Comparison of ENCODE assay signal across 2 cellular contexts in the genomic region with DNA sequence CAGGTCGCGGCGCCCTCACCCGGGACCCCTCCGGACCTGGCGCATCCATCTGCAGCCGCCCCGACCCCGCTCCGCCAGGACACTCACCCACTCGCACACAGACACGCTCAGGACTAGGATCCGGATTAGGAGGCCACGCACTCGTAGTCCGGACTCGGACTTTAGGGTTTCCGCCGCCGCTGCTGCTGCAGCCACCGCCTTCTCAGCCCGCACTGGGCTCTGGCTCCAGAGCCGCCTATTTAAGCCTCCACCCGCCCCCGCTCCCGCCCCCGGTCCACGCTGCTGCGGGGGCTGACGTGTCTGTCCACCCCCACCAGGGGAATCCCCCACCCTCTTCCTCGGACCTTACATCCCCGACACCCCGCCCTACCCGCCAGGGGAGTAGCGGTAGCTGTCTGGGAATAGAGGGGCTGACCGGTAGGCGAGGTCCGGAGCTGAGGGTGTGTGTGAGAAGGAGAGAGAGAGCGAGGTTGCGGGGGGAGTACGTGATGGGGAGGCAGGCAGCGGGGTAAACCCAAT.
TF ChIP-seq lines count a peak whose summit lies in the region.

A gene with protein sequence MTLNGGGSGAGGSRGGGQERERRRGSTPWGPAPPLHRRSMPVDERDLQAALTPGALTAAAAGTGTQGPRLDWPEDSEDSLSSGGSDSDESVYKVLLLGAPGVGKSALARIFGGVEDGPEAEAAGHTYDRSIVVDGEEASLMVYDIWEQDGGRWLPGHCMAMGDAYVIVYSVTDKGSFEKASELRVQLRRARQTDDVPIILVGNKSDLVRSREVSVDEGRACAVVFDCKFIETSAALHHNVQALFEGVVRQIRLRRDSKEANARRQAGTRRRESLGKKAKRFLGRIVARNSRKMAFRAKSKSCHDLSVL (minus strand): TSS at position 214 of the 519 bp plus-strand sequence. CDS start 356 bp downstream, outside the sequence.

TF ChIP-seq in HCT116, 20 proteins besides CTCF, POLR2A, EP300 and RAD21 (continued from another document):
- TF ChIP-seq ZBTB33 (IDR thresholded peaks at IDR 0.05; ENCODE audit: extremely low read depth, insufficient replicate concordance, low read length) (no peak), SIN3A (IDR thresholded peaks at IDR 0.05; ENCODE audit: low read depth) (no peak), ELF1 (IDR thresholded peaks at IDR 0.05; ENCODE audit: borderline replicate concordance, low read depth) (no peak)

TF ChIP-seq in SK-N-SH, 30 proteins besides CTCF, POLR2A, EP300 and RAD21 (continued from another document):
- TF ChIP-seq, protein P1, sequence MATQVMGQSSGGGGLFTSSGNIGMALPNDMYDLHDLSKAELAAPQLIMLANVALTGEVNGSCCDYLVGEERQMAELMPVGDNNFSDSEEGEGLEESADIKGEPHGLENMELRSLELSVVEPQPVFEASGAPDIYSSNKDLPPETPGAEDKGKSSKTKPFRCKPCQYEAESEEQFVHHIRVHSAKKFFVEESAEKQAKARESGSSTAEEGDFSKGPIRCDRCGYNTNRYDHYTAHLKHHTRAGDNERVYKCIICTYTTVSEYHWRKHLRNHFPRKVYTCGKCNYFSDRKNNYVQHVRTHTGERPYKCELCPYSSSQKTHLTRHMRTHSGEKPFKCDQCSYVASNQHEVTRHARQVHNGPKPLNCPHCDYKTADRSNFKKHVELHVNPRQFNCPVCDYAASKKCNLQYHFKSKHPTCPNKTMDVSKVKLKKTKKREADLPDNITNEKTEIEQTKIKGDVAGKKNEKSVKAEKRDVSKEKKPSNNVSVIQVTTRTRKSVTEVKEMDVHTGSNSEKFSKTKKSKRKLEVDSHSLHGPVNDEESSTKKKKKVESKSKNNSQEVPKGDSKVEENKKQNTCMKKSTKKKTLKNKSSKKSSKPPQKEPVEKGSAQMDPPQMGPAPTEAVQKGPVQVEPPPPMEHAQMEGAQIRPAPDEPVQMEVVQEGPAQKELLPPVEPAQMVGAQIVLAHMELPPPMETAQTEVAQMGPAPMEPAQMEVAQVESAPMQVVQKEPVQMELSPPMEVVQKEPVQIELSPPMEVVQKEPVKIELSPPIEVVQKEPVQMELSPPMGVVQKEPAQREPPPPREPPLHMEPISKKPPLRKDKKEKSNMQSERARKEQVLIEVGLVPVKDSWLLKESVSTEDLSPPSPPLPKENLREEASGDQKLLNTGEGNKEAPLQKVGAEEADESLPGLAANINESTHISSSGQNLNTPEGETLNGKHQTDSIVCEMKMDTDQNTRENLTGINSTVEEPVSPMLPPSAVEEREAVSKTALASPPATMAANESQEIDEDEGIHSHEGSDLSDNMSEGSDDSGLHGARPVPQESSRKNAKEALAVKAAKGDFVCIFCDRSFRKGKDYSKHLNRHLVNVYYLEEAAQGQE (IDR thresholded peaks at IDR 0.05; ENCODE audit: low read depth, low read length): no peak
- TF ChIP-seq MEF2A (IDR thresholded peaks at IDR 0.05; ENCODE audit: borderline replicate concordance, low read depth): no peak
- TF ChIP-seq ELF1 (IDR thresholded peaks at IDR 0.05): no peak
- TF ChIP-seq TCF12 (IDR thresholded peaks at IDR 0.05): no peak
- TF ChIP-seq PBX3 (IDR thresholded peaks at IDR 0.05): no peak
- no peak for TF ChIP-seq TAF1 (IDR thresholded peaks at IDR 0.05; ENCODE audit: borderline replicate concordance, low read depth, low read length)
- TF ChIP-seq RCOR1 (IDR thresholded peaks at IDR 0.05; ENCODE audit: low read length): no peak
- no peak for TF ChIP-seq RFX5 (IDR thresholded peaks at IDR 0.05; ENCODE audit: low read length)
- no peak for TF ChIP-seq RXRA (IDR thresholded peaks at IDR 0.05; ENCODE audit: borderline replicate concordance, low read depth)
- no peak for TF ChIP-seq FOXJ3 (CRISPR knock-in tag; IDR thresholded peaks at IDR 0.05)
- no peak for TF ChIP-seq FOXM1 (IDR thresholded peaks at IDR 0.05; ENCODE audit: low read depth)
- TF ChIP-seq MAX (IDR thresholded peaks at IDR 0.05; ENCODE audit: low read depth): no peak
- no peak for TF ChIP-seq YY1 (IDR thresholded peaks at IDR 0.05; ENCODE audit: low read depth)
- no peak for TF ChIP-seq NFIC (IDR thresholded peaks at IDR 0.05; ENCODE audit: borderline replicate concordance)
- no peak for TF ChIP-seq POLR2AphosphoS5 (IDR thresholded peaks at IDR 0.05; ENCODE audit: low read depth, low read length)
- no peak for TF ChIP-seq SMC3 (IDR thresholded peaks at IDR 0.05; ENCODE audit: low read depth, low read length)
- TF ChIP-seq USF1 (IDR thresholded peaks at IDR 0.05; ENCODE audit: borderline replicate concordance, low read depth): no peak
